In genomic region chr15:66825139-66825538, GRCh38 we compare ENCODE assay signal across 21 cellular contexts.
"Had no signal": no experiment of that assay in that cellular context is flagged by ENCODE, and none has a peak within 500 bp of the region (broad histone marks: within the 10 kb centered on the region; RNA-seq: fewer than 3 reads in every experiment).

No MANE protein-coding gene starts in this region.

- H3K4me3 ChIP-seq: left ventricle myocardium inferior, lung, mucosa of descending colon, ovary, right atrium auricular region, sigmoid colon, spleen, suprapubic skin, thoracic aorta, tibial artery, vagina had no signal

- H3K27me3 ChIP-seq: ovary, right atrium auricular region, sigmoid colon, spleen, suprapubic skin, tibial artery, vagina had no signal

- FAIRE-seq: islet of Langerhans, kidney, small intestine had no signal

- DNase-seq: hypothalamus; immature natural killer cell; left ventricle myocardium inferior; mesendoderm; midbrain; mucosa of descending colon; naive thymus-derived CD4-positive, alpha-beta T cell; ovary; sigmoid colon; small intestine; spleen; stimulated activated CD4-positive, alpha-beta T cell treated with anti-CD3 and anti-CD28 coated beads, Interleukin-4, amount 100 ng/mL, for 24 hours; stimulated activated naive CD4-positive, alpha-beta T cell had no signal

- H3K9me3 ChIP-seq: left ventricle myocardium inferior, mucosa of descending colon, ovary, right atrium auricular region, sigmoid colon, spleen, suprapubic skin, thoracic aorta, tibial artery, vagina had no signal

- H3K4me1 ChIP-seq: sigmoid colon, spleen, suprapubic skin, tibial artery, vagina had no signal

- H3K36me3 ChIP-seq: left ventricle myocardium inferior, ovary, right atrium auricular region, sigmoid colon, spleen, suprapubic skin, thoracic aorta, tibial artery, vagina had no signal

- ATAC-seq: mucosa of descending colon; naive thymus-derived CD4-positive, alpha-beta T cell had no signal

- H3K27ac ChIP-seq: left ventricle myocardium inferior, ovary, right atrium auricular region, sigmoid colon, spleen, suprapubic skin, thoracic aorta, tibial artery, vagina had no signal
